Comparison of ENCODE assay signal across 20 cellular contexts in genomic region chr6:165680975-165681374, GRCh38.
DNase-seq lines count a peak whose midpoint lies in the region; ATAC-seq and TF ChIP-seq lines count a peak whose summit lies in the region.
"Had no signal": no experiment of that assay in that cellular context is flagged by ENCODE, and none has a peak within 500 bp of the region (broad histone marks: within the 10 kb centered on the region; RNA-seq: fewer than 3 reads in every experiment).

No MANE protein-coding gene starts in this region.

- H3K27me3 ChIP-seq in BLaER1 = no peaks in the 10 kb centered on the region

- H3K4me3 ChIP-seq in BLaER1 (no peak overlapping the region), HEK293 (ENCODE audit: low read depth, low read length) (no peak overlapping the region)
- H3K4me3 ChIP-seq: A549 had no signal

- H3K27ac ChIP-seq in BLaER1 (no peak overlapping the region), C4-2B (peak overlapping the region; percentile 51), HEK293 (ENCODE audit: extremely low read depth, low read depth, low read length) (no peak overlapping the region)
- H3K27ac ChIP-seq: 22Rv1, A549 had no signal

- no peak for TF ChIP-seq CTCF in C4-2B (conservative IDR thresholded peaks at IDR 0.05)
- no peak for TF ChIP-seq CTCF in HEK293 (tag by site-specific recombination; IDR thresholded peaks at IDR 0.05)

- POLR2A ChIA-PET in HEK293 (lab: Yijun Ruan, JAX) = no interaction called here

- H4K20me1 ChIP-seq in BLaER1 = no peaks in the 10 kb centered on the region

- no peak overlapping the region for H3K9ac ChIP-seq in BLaER1

- ATAC-seq in HG02870 (IDR thresholded peaks at IDR 0.05; ENCODE audit: unreplicated experiment) = no peak
- ATAC-seq: A549 had no signal

- H3K4me1 ChIP-seq in BLaER1 = peaks cover 21% of the 10 kb centered on the region
- peaks cover 23% of the 10 kb centered on the region for H3K4me1 ChIP-seq in HEK293 (ENCODE audit: control insufficient read depth, insufficient read depth, low read length)
- H3K4me1 ChIP-seq: A549 had no signal

- H3K9me3 ChIP-seq in BLaER1 (no peaks in the 10 kb centered on the region), HEK293 (ENCODE audit: control insufficient read depth, insufficient read depth, low read depth, low read length) (no peaks in the 10 kb centered on the region)
- H3K9me3 ChIP-seq: A549 had no signal

- H3K4me2 ChIP-seq in BLaER1 = peak overlapping the region; percentile 36
- H3K4me2 ChIP-seq: A549 had no signal

- CTCF ChIA-PET in HEK293 (lab: Yijun Ruan, JAX) = no interaction called here

- DNase-seq in NCI-H345 (lab: John Stamatoyannopoulos, UW) (no peak), NCI-H526 (lab: John Stamatoyannopoulos, UW) (no peak)
- DNase-seq: AML-193; CD4-positive, alpha-beta memory T cell; CD4-positive, CD25-positive, alpha-beta regulatory T cell; CD8-positive, alpha-beta memory T cell; COR-L47; DMS 273 treated with DMSO at 0.1 percent for 48 hours; DMS153; DMS53; DMS79; DND-41; EL; GF-D8 had no signal

- H3K36me3 ChIP-seq in BLaER1 (no peaks in the 10 kb centered on the region), HEK293 (ENCODE audit: control insufficient read depth in 2 of 2, insufficient read depth in 1 of 2, low read length in 2 of 2) (no peaks in the 10 kb centered on the region)

TF ChIP-seq in HEK293, 187 proteins besides CTCF, POLR2A, EP300 and RAD21 (continues in another document):
- TF ChIP-seq ZNF843 (tag by site-specific recombination; IDR thresholded peaks at IDR 0.05) = no peak
- TF ChIP-seq ZNF354C (tag by site-specific recombination; IDR thresholded peaks at IDR 0.05; ENCODE audit: borderline replicate concordance, low read depth) = no peak
- TF ChIP-seq GLIS1 (tag by site-specific recombination; IDR thresholded peaks at IDR 0.05) = peak; percentile 87
- no peak for TF ChIP-seq ZNF223 (tag by site-specific recombination; IDR thresholded peaks at IDR 0.05)
- TF ChIP-seq, protein P1, sequence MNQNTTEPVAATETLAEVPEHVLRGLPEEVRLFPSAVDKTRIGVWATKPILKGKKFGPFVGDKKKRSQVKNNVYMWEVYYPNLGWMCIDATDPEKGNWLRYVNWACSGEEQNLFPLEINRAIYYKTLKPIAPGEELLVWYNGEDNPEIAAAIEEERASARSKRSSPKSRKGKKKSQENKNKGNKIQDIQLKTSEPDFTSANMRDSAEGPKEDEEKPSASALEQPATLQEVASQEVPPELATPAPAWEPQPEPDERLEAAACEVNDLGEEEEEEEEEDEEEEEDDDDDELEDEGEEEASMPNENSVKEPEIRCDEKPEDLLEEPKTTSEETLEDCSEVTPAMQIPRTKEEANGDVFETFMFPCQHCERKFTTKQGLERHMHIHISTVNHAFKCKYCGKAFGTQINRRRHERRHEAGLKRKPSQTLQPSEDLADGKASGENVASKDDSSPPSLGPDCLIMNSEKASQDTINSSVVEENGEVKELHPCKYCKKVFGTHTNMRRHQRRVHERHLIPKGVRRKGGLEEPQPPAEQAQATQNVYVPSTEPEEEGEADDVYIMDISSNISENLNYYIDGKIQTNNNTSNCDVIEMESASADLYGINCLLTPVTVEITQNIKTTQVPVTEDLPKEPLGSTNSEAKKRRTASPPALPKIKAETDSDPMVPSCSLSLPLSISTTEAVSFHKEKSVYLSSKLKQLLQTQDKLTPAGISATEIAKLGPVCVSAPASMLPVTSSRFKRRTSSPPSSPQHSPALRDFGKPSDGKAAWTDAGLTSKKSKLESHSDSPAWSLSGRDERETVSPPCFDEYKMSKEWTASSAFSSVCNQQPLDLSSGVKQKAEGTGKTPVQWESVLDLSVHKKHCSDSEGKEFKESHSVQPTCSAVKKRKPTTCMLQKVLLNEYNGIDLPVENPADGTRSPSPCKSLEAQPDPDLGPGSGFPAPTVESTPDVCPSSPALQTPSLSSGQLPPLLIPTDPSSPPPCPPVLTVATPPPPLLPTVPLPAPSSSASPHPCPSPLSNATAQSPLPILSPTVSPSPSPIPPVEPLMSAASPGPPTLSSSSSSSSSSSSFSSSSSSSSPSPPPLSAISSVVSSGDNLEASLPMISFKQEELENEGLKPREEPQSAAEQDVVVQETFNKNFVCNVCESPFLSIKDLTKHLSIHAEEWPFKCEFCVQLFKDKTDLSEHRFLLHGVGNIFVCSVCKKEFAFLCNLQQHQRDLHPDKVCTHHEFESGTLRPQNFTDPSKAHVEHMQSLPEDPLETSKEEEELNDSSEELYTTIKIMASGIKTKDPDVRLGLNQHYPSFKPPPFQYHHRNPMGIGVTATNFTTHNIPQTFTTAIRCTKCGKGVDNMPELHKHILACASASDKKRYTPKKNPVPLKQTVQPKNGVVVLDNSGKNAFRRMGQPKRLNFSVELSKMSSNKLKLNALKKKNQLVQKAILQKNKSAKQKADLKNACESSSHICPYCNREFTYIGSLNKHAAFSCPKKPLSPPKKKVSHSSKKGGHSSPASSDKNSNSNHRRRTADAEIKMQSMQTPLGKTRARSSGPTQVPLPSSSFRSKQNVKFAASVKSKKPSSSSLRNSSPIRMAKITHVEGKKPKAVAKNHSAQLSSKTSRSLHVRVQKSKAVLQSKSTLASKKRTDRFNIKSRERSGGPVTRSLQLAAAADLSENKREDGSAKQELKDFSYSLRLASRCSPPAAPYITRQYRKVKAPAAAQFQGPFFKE (tag by site-specific recombination; IDR thresholded peaks at IDR 0.05; ENCODE audit: borderline replicate concordance) = no peak
- TF ChIP-seq ZNF433 (tag by site-specific recombination; IDR thresholded peaks at IDR 0.05; ENCODE audit: low read depth) = no peak
- no peak for TF ChIP-seq ZNF629 (tag by site-specific recombination; IDR thresholded peaks at IDR 0.05)
- TF ChIP-seq, protein P2, sequence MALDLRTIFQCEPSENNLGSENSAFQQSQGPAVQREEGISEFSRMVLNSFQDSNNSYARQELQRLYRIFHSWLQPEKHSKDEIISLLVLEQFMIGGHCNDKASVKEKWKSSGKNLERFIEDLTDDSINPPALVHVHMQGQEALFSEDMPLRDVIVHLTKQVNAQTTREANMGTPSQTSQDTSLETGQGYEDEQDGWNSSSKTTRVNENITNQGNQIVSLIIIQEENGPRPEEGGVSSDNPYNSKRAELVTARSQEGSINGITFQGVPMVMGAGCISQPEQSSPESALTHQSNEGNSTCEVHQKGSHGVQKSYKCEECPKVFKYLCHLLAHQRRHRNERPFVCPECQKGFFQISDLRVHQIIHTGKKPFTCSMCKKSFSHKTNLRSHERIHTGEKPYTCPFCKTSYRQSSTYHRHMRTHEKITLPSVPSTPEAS (tag by site-specific recombination; IDR thresholded peaks at IDR 0.05) = 0 out of 2 replicates have a peak, but pooled peaks have one; percentile 49
- TF ChIP-seq ZNF366 (tag by site-specific recombination; conservative IDR thresholded peaks at IDR 0.05) = 0 out of 2 replicates have a peak, but pooled peaks have one; percentile 19
- TF ChIP-seq PRDM6 (tag by site-specific recombination; IDR thresholded peaks at IDR 0.05) = peak; percentile 76
- no peak for TF ChIP-seq ZNF654 (tag by site-specific recombination; IDR thresholded peaks at IDR 0.05; ENCODE audit: low read depth)
- TF ChIP-seq ZBTB11 (tag by site-specific recombination; conservative IDR thresholded peaks at IDR 0.05; ENCODE audit: low read depth) = no peak
- no peak for TF ChIP-seq ZNF560 (tag by site-specific recombination; IDR thresholded peaks at IDR 0.05; ENCODE audit: borderline replicate concordance)
- no peak; the same call in 1 of the 2 replicates for TF ChIP-seq IKZF3 (tag by site-specific recombination; IDR thresholded peaks at IDR 0.05)
